Comparison of ENCODE assay signal across 8 cellular contexts in the genomic region with DNA sequence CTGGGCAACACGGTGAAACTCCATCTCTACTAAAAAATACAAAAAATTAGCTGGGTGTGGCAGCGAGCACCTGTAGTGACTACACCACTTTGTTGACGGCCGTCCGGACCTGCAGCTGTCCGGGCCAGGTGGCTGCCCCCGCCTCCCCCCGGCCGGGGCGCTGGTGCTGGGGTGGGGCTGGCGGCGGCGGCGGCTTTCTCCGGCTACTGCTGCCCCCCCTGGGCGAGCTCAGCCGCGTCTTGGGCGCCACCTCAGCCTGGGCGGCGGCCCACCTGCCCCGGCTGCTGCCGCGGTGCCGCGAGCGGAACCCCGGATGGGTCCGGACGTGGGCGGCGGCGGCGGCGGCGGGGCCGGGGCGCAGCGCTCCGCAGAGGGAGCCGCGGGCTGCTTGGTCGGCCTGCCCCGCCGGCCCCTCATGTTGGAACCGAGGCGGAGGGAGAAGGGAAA. TPM values are rescaled to one million over a fixed set of nuclear protein-coding genes. Genes with fewer than 3 reads are reported as not detected.
DNase-seq lines count a peak whose midpoint lies in the region; ATAC-seq and TF ChIP-seq lines count a peak whose summit lies in the region.
"Not testable (repeated sequence)": the region's sequence is repeated elsewhere in the genome, so short reads cannot be mapped to it uniquely, and the experiment has no call there.

No MANE protein-coding gene starts in this region.

- peak overlapping the region; percentile 80 for H3K9ac ChIP-seq in smooth muscle cell (ENCODE audit: low read depth)

- not testable (repeated sequence) for H3K27me3 Mint-ChIP-seq in activated CD4-positive, alpha-beta T cell treated with anti-CD3 and anti-CD28 coated beads, Interleukin-2, amount 10 ng/mL, durations not matched to agents 7 days and 5 days

- not testable (repeated sequence) for H3F3A ChIP-seq in smooth muscle cell (ENCODE audit: low read depth)

- ATAC-seq in GM19043 (IDR thresholded peaks at IDR 0.05; ENCODE audit: low read depth, unreplicated experiment) (peak; percentile 32), HG03039 (IDR thresholded peaks at IDR 0.05; ENCODE audit: unreplicated experiment) (peak; percentile 45), left lung (peak; percentile 57)

- H3K4me1 ChIP-seq in left lung: peaks cover 0 to 13% of the 10 kb centered on the region in 2 donors
- not testable (repeated sequence) for H3K4me1 ChIP-seq in smooth muscle cell (ENCODE audit: low read depth)

- H3K9me3 ChIP-seq in AG04450 (ENCODE audit: control insufficient read depth, insufficient read depth, low read length); left lung; smooth muscle cell (replicated peaks; ENCODE audit: low read depth): not testable (repeated sequence)

- not testable (repeated sequence) for DNase-seq in AG04450 (ENCODE audit: low read depth, low spot score); smooth muscle cell (lab: John Stamatoyannopoulos, UW; ENCODE audit: unreplicated experiment)
- DNase-seq in NCI-H2171 (lab: John Stamatoyannopoulos, UW) (peak; percentile 32), dorsolateral prefrontal cortex (peak in 6 of 10 donors; percentile 31 to 71 (median 49)), left lung (peak; percentile 72 to 91)
- DNase-seq in activated CD4-positive, alpha-beta T cell treated with anti-CD3 and anti-CD28 coated beads, Interleukin-2, amount 10 ng/mL, durations not matched to agents 7 days and 5 days: peak; percentile 46

- peaks cover 15% of the 10 kb centered on the region for H3K4me1 Mint-ChIP-seq in activated CD4-positive, alpha-beta T cell treated with anti-CD3 and anti-CD28 coated beads, Interleukin-2, amount 10 ng/mL, durations not matched to agents 7 days and 5 days

- POLR2A ChIA-PET in AG04450 (lab: Yijun Ruan, JAX): interaction anchor here (1.1 kb wide), 1 partner anchor 43 kb away, joined by 4 read pairs; no protein-coding TSS in a partner anchor
- POLR2A ChIA-PET in activated CD4-positive, alpha-beta T cell treated with anti-CD3 and anti-CD28 coated beads, Interleukin-2, amount 10 ng/mL, durations not matched to agents 7 days and 5 days (lab: Charles Lee): not testable (repeated sequence)

- H3K36me3 Mint-ChIP-seq in activated CD4-positive, alpha-beta T cell treated with anti-CD3 and anti-CD28 coated beads, Interleukin-2, amount 10 ng/mL, durations not matched to agents 7 days and 5 days (ENCODE audit: low read depth): not testable (repeated sequence)

- not testable (repeated sequence) for H3K9me3 Mint-ChIP-seq in activated CD4-positive, alpha-beta T cell treated with anti-CD3 and anti-CD28 coated beads, Interleukin-2, amount 10 ng/mL, durations not matched to agents 7 days and 5 days

- peak overlapping the region; percentile 93 for H3K27ac Mint-ChIP-seq in activated CD4-positive, alpha-beta T cell treated with anti-CD3 and anti-CD28 coated beads, Interleukin-2, amount 10 ng/mL, durations not matched to agents 7 days and 5 days

- intact Hi-C loops in dorsolateral prefrontal cortex (cut with DNase I): loop anchor here in 1 of 2 donors (5.0 kb wide), 1 partner anchor 188 kb away; no protein-coding TSS in a partner anchor
- intact Hi-C loops in left lung (cut with DNase I): not testable (repeated sequence)

- H3K79me2 ChIP-seq in smooth muscle cell (ENCODE audit: low read depth): not testable (repeated sequence)

- not testable (repeated sequence) for TF ChIP-seq CTCF in AG04450 (IDR thresholded peaks at IDR 0.05; ENCODE audit: low read depth, low read length); dorsolateral prefrontal cortex (IDR thresholded peaks at IDR 0.05 in 54 of 56, conservative IDR thresholded peaks at IDR 0.05 in 2 of 56; ENCODE audit: low read depth in 1 of 56, partially characterized antibody in 56 of 56); left lung (IDR thresholded peaks at IDR 0.05); smooth muscle cell (IDR thresholded peaks at IDR 0.05; ENCODE audit: borderline replicate concordance, insufficient read depth, poor library complexity, severe bottlenecking)

- not testable (repeated sequence) for H3K36me3 ChIP-seq in left lung; smooth muscle cell (ENCODE audit: low read depth)

- CTCF ChIA-PET in AG04450 (lab: Charles Lee): interaction anchor here (1.0 to 1.2 kb wide), 5 partner anchors 11 to 43 kb away, joined by 3 to 8 read pairs (median 4); no protein-coding TSS in a partner anchor
- CTCF ChIA-PET in activated CD4-positive, alpha-beta T cell treated with anti-CD3 and anti-CD28 coated beads, Interleukin-2, amount 10 ng/mL, durations not matched to agents 7 days and 5 days (lab: Charles Lee): interaction anchor here (0.6 to 2.0 kb wide), 22 partner anchors 9 to 500 kb away, joined by 3 to 11 read pairs (median 4); no protein-coding TSS in a partner anchor

- peak overlapping the region; percentile 65 for H3K4me3 ChIP-seq in AG04450 (ENCODE audit: low read depth, low read length)
- H3K4me3 ChIP-seq in dorsolateral prefrontal cortex: peak overlapping the region; percentile 47 to 94 (median 75)
- H3K4me3 ChIP-seq in left lung: peak overlapping the region; percentile 54 to 57
- peak overlapping the region; percentile 67 for H3K4me3 ChIP-seq in smooth muscle cell

- H3K4me3 Mint-ChIP-seq in activated CD4-positive, alpha-beta T cell treated with anti-CD3 and anti-CD28 coated beads, Interleukin-2, amount 10 ng/mL, durations not matched to agents 7 days and 5 days: peak overlapping the region; percentile 81

- not testable (repeated sequence) for H3K27ac ChIP-seq in AG04450 (ENCODE audit: low read depth, low read length)
- H3K27ac ChIP-seq in dorsolateral prefrontal cortex (peak overlapping the region; percentile 44 to 97 (median 93)), left lung (peak overlapping the region; percentile 95), smooth muscle cell (ENCODE audit: low read depth) (peak overlapping the region; percentile 55)

- 0% methylated on average over 11 of the region's 47 CpGs for WGBS in smooth muscle cell (ENCODE audit: low lambda C conversion rate)

- H3K4me2 ChIP-seq in smooth muscle cell: peak overlapping the region; percentile 84

- not testable (repeated sequence) for H3K27me3 ChIP-seq in AG04450 (ENCODE audit: control insufficient read depth, insufficient read depth, low read length); dorsolateral prefrontal cortex; left lung; smooth muscle cell (ENCODE audit: low read depth)

- peak overlapping the region; percentile 85 for H2AFZ ChIP-seq in smooth muscle cell (ENCODE audit: low read depth)

- not testable (repeated sequence) for H4K20me1 ChIP-seq in smooth muscle cell (ENCODE audit: low read depth)

RNA-seq across cellular contexts. Expression of gene LRRC37A3, which starts 0.4 kb away (rescaled TPM):
- polyA plus RNA-seq in AG04450 (2011; rRNA removed) (2.3 and 3.5 TPM in 2 replicates), smooth muscle cell (3.2 and 6.1 TPM in 2 replicates)
- 5.3 and 8.7 TPM in 2 replicates for polyA minus RNA-seq in AG04450 (2011; rRNA and poly(A)+ RNA removed)
- 1 to 10 TPM; 6.5 to 7.8 TPM for total RNA-seq in activated CD4-positive, alpha-beta T cell treated with anti-CD3 and anti-CD28 coated beads, Interleukin-2, amount 10 ng/mL, durations not matched to agents 7 days and 5 days
- total RNA-seq in dorsolateral prefrontal cortex (100 to 1,000 TPM in 10 of 120 experiments, 10 to 100 TPM in 110; 19.5 to 135 (median 54.0) TPM), left lung (10 to 100 TPM in 1 of 2 donors, 1 to 10 TPM in 1; 9.8 to 14.1 TPM), smooth muscle cell (7.2 and 11.7 TPM in 2 replicates)
